11 cellular contexts compared by ENCODE assay signal in genomic region chr6:51464956-51465355, GRCh38.
"Had no signal": no experiment of that assay in that cellular context is flagged by ENCODE, and none has a peak within 500 bp of the region (broad histone marks: within the 10 kb centered on the region; RNA-seq: fewer than 3 reads in every experiment).

No MANE protein-coding gene starts in this region.

- H3K4me1 ChIP-seq: HAP-1 had no signal

- H3K4me3 ChIP-seq: GM23248, GM23338, HAP-1 had no signal

- H3K36me3 ChIP-seq: HAP-1 had no signal

- H3K4me2 ChIP-seq: GM23338 had no signal

- H2AFZ ChIP-seq: GM23248, GM23338 had no signal

- H3K4me3 Mint-ChIP-seq: GM23338, H9, HFFc6 had no signal

- FAIRE-seq: H1, H54 had no signal

- ATAC-seq: GM23338, HCT116 had no signal

- H3K9me3 ChIP-seq: HAP-1 had no signal

- H3K9me3 Mint-ChIP-seq: GM23338, H9 had no signal

- H3K27ac ChIP-seq: GM23248 had no signal

- DNase-seq: GM23248, GOT3, H7, H9, HCEC 1CT, HFFc6 had no signal

- H3K27ac Mint-ChIP-seq: GM23338, H9, HFFc6 had no signal
